ENCODE assay signal across 1 cellular context in genomic region chr22:18065256-18065655, GRCh38.
TF ChIP-seq lines count a peak whose summit lies in the region.

No MANE protein-coding gene starts in this region.

TF ChIP-seq in GM23338, 12 proteins besides CTCF, POLR2A, EP300 and RAD21 (continued from another document):
- TF ChIP-seq REST (IDR thresholded peaks at IDR 0.05; ENCODE audit: unreplicated experiment), result no peak
- no peak for TF ChIP-seq ETS1 (IDR thresholded peaks at IDR 0.05)
- no peak for TF ChIP-seq NANOG (IDR thresholded peaks at IDR 0.05; ENCODE audit: borderline replicate concordance)
- no peak for TF ChIP-seq EZH2 (IDR thresholded peaks at IDR 0.05; ENCODE audit: low read depth, unreplicated experiment)
- no peak for TF ChIP-seq ZNF462 (CRISPR knock-in tag; IDR thresholded peaks at IDR 0.05)
- no peak for TF ChIP-seq EZH2phosphoT487 (IDR thresholded peaks at IDR 0.05; ENCODE audit: unreplicated experiment)
- TF ChIP-seq STAT1 (IDR thresholded peaks at IDR 0.05; ENCODE audit: unreplicated experiment), result no peak
- TF ChIP-seq CREB1 (CRISPR knock-in tag; IDR thresholded peaks at IDR 0.05; ENCODE audit: low read depth), result no peak
- no peak for TF ChIP-seq JUNB (IDR thresholded peaks at IDR 0.05; ENCODE audit: unreplicated experiment)
